22 cellular contexts compared by ENCODE assay signal in the genomic region with DNA sequence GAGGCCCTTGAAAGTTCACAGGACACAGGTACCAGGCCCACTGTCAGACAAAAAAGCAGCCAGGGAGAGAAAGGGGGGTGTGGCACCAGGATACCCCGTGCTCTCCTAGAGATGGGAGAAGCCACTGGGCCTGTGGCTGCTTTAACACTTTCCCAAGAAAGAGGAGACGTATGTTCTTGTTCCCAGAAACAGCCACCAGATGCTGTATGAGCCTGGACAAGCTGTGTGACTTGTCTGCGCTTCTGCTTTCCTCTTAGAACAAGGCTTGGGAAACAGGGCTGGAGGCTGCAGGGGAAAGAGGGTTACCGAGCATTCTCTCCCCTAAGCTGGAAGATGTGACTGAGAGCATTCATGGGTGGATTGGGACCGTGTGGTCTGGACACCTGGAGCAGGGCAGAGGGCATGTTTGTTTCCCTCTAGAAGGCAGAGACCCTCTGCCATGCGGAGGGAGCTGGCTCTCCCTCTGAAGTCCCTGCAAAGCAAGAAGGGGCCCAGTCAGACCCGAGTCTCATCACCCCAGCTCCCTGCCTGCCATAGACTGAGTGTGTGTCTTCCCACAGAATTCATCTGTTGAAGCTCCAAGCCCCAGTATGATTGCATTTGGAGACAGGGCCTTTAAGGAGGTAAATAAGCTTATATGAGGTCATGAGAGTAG.
A peak's percentile ranks its signal among the peaks of the same experiment; 100 is the strongest.
DNase-seq lines count a peak whose midpoint lies in the region; ATAC-seq and TF ChIP-seq lines count a peak whose summit lies in the region.
"Had no signal": no experiment of that assay in that cellular context is flagged by ENCODE, and none has a peak within 500 bp of the region (broad histone marks: within the 10 kb centered on the region; RNA-seq: fewer than 3 reads in every experiment).

No MANE protein-coding gene starts in this region.

- peaks cover 91% of the 10 kb centered on the region for H3K4me1 Mint-ChIP-seq in mesothelial cell of epicardium
- H3K4me1 Mint-ChIP-seq in effector memory CD8-positive, alpha-beta T cell (ENCODE audit: low read depth in 2 of 2) = no peaks in the 10 kb centered on the region
- H3K4me1 Mint-ChIP-seq: B cell had no signal

- no peaks in the 10 kb centered on the region for H3K9me3 Mint-ChIP-seq in mesothelial cell of epicardium
- no peaks in the 10 kb centered on the region for H3K9me3 Mint-ChIP-seq in effector memory CD8-positive, alpha-beta T cell

- TF ChIP-seq EP300 in suprapubic skin (IDR thresholded peaks at IDR 0.05) = no peak

- no peaks in the 10 kb centered on the region for H3K27me3 Mint-ChIP-seq in mesothelial cell of epicardium (ENCODE audit: low read depth)
- H3K27me3 Mint-ChIP-seq in effector memory CD8-positive, alpha-beta T cell = peaks cover 49 to 85% of the 10 kb centered on the region in 2 donors

- no peak for ATAC-seq in effector memory CD8-positive, alpha-beta T cell (replicated peaks)
- ATAC-seq: HepG2, K562, Panc1, SK-N-SH treated with all-trans-retinoic acid at 6 μM for 48 hours had no signal

- no peaks in the 10 kb centered on the region for H3K36me3 ChIP-seq in suprapubic skin

- TF ChIP-seq POLR2A in suprapubic skin (IDR thresholded peaks at IDR 0.05) = no peak

- peak overlapping the region; percentile 98 for H3K27ac Mint-ChIP-seq in mesothelial cell of epicardium
- no peak overlapping the region for H3K27ac Mint-ChIP-seq in effector memory CD8-positive, alpha-beta T cell
- H3K27ac Mint-ChIP-seq: B cell, CD14-positive monocyte had no signal

- H3K36me3 Mint-ChIP-seq in mesothelial cell of epicardium = no peaks in the 10 kb centered on the region
- H3K36me3 Mint-ChIP-seq in effector memory CD8-positive, alpha-beta T cell (ENCODE audit: insufficient read depth) = no peaks in the 10 kb centered on the region
- H3K36me3 Mint-ChIP-seq: CD14-positive monocyte had no signal

- H3K27ac ChIP-seq in coronary artery (no peak overlapping the region), suprapubic skin (no peak overlapping the region)
- H3K27ac ChIP-seq: HL-60 had no signal

- no peak overlapping the region for H3K4me3 ChIP-seq in coronary artery
- no peak overlapping the region for H3K4me3 ChIP-seq in suprapubic skin
- H3K4me3 ChIP-seq: K562 had no signal

- H3K4me3 Mint-ChIP-seq in mesothelial cell of epicardium = no peak overlapping the region
- no peak overlapping the region for H3K4me3 Mint-ChIP-seq in effector memory CD8-positive, alpha-beta T cell
- H3K4me3 Mint-ChIP-seq: B cell, CD14-positive monocyte had no signal

- no peaks in the 10 kb centered on the region for H3K9me3 ChIP-seq in suprapubic skin

- peak; percentile 94 for DNase-seq in NCI-H82 (lab: John Stamatoyannopoulos, UW)
- DNase-seq in coronary artery (ENCODE audit: low spot score) = peak; percentile 24
- DNase-seq in mesothelial cell of epicardium (ENCODE audit: low spot score in 2 of 2, unreplicated experiment in 2 of 2) = no peak
- peak; percentile 22 to 32 for DNase-seq in suprapubic skin (ENCODE audit: low spot score in 2 of 2)
- no peak for DNase-seq in effector memory CD8-positive, alpha-beta T cell
- DNase-seq in DMS114 treated with DMSO at 0.1 percent for 48 hours (lab: John Stamatoyannopoulos, UW; ENCODE audit: unreplicated experiment) = no peak
- DNase-seq in NCI-H1417 treated with DMSO at 0.1 percent for 48 hours (lab: John Stamatoyannopoulos, UW) = no peak
- DNase-seq: EL, MM.1S, NCI-H1048, NCI-H1436, NCI-H187 treated with DMSO at 0.1 percent for 48 hours, NCI-H2227 treated with DMSO at 0.1 percent for 48 hours, NCI-H510A treated with DMSO at 0.1 percent for 48 hours, NCI-H748 treated with DMSO at 0.1 percent for 48 hours had no signal

- H3K4me1 ChIP-seq in suprapubic skin = peaks cover 7% of the 10 kb centered on the region

- WGBS in suprapubic skin = 79% methylated on average over 7 of the region's 7 CpGs

- peaks cover 6% of the 10 kb centered on the region for H3K27me3 ChIP-seq in suprapubic skin

- TF ChIP-seq CTCF in coronary artery (IDR thresholded peaks at IDR 0.05) = no peak
- no peak for TF ChIP-seq CTCF in mesothelial cell of epicardium (IDR thresholded peaks at IDR 0.05; ENCODE audit: unreplicated experiment)
- TF ChIP-seq CTCF in suprapubic skin (IDR thresholded peaks at IDR 0.05) = no peak

Comparison
In these comparisons a context has a peak if more than half of its experiments do, and no peak if none do; other contexts are left out.
1. DNase-seq: peak in NCI-H82 (single experiment), coronary artery (single experiment) and suprapubic skin (2 of 2); none in mesothelial cell of epicardium (0 of 2), effector memory CD8-positive, alpha-beta T cell (0 of 3), DMS114 treated with DMSO at 0.1 percent for 48 hours (single experiment) and NCI-H1417 treated with DMSO at 0.1 percent for 48 hours (single experiment).